25 cellular contexts compared by ENCODE assay signal in the genomic region with DNA sequence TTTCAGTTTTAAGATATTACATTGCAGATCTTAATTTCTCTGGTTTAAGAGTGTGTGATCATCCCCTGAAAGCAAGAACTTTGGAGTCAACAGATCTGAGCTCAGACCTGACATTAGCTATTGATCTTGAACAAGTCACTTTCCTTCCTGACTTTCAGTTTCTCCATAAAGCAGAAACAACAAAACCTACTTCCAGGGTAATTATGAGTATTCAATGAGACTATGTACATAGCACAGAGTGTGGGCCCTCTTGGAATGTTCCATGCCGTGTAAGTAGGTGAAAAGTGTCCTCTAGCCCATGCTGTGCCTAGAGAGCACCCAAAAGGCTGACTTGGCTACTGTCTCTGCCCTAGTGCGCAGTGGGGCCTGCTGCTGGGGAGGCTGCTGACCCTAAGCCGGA.
DNase-seq lines count a peak whose midpoint lies in the region; ATAC-seq, FAIRE-seq and TF ChIP-seq lines count a peak whose summit lies in the region.
"Had no signal": no experiment of that assay in that cellular context is flagged by ENCODE, and none has a peak within 500 bp of the region (broad histone marks: within the 10 kb centered on the region; RNA-seq: fewer than 3 reads in every experiment).

No MANE protein-coding gene starts in this region.

- H4K20me1 ChIP-seq in K562 (replicated peaks; ENCODE audit: control insufficient read depth, insufficient read depth, low read length): no peaks in the 10 kb centered on the region

- no peak for TF ChIP-seq CTCF in K562 (IDR thresholded peaks at IDR 0.05 in 2 of 3, conservative IDR thresholded peaks at IDR 0.05 in 1 of 3; ENCODE audit: insufficient read depth in 2 of 3, low read depth in 1 of 3, low read length in 3 of 3)

- H3K36me3 ChIP-seq in K562 (ENCODE audit: control insufficient read depth, insufficient read depth, low read length) (no peaks in the 10 kb centered on the region), thymus (ENCODE audit: control insufficient read depth, insufficient read depth) (no peaks in the 10 kb centered on the region)
- H3K36me3 ChIP-seq: left lung, thoracic aorta, uterus had no signal

- H3K4me1 Mint-ChIP-seq in T-helper 1 cell treated with Interleukin-12 subunit alpha and Interleukin-12 subunit beta and Interleukin-4 antibody, amounts not matched to agents 30 μg/mL and 1 μg/mL, for 36 hours (ENCODE audit: low read depth): peaks cover 33% of the 10 kb centered on the region

- H3K4me3 ChIP-seq in K562 (no peak overlapping the region), thymus (ENCODE audit: low read length) (no peak overlapping the region)
- H3K4me3 ChIP-seq: dorsolateral prefrontal cortex, left lung, thoracic aorta, uterus had no signal

- H3K27ac Mint-ChIP-seq in activated naive CD4-positive, alpha-beta T cell treated with anti-CD3 and anti-CD28 coated beads, Interleukin-2, amount 50 U/mL, for 72 hours: peak overlapping the region in 1 of 2 donors; percentile 2
- peak overlapping the region; percentile 27 for H3K27ac Mint-ChIP-seq in T-helper 1 cell treated with Interleukin-12 subunit alpha and Interleukin-12 subunit beta and Interleukin-4 antibody, amounts not matched to agents 30 μg/mL and 1 μg/mL, for 36 hours
- H3K27ac Mint-ChIP-seq: activated CD4-positive, alpha-beta memory T cell treated with anti-CD3 and anti-CD28 coated beads for 36 hours; progenitor cell of endocrine pancreas had no signal

- H3K4me2 ChIP-seq in K562 (ENCODE audit: insufficient read depth, low read length): no peak overlapping the region

- no peaks in the 10 kb centered on the region for H3K27me3 Mint-ChIP-seq in T-helper 1 cell treated with Interleukin-12 subunit alpha and Interleukin-12 subunit beta and Interleukin-4 antibody, amounts not matched to agents 30 μg/mL and 1 μg/mL, for 36 hours (ENCODE audit: low read depth)
- H3K27me3 Mint-ChIP-seq: progenitor cell of endocrine pancreas had no signal

- H2AFZ ChIP-seq in K562 (ENCODE audit: low read depth, low read length): 0 out of 2 replicates have a peak overlapping the region, but pooled peaks have one; percentile 36

- H3K9me1 ChIP-seq in K562 (ENCODE audit: control insufficient read depth, insufficient read depth, low read length): no peaks in the 10 kb centered on the region

- 44% methylated on average over 3 of the region's 3 CpGs for WGBS in K562 (ENCODE audit: insufficient coverage, low coverage, missing lambda C conversion rate)
- 95% methylated on average over 3 of the region's 3 CpGs for WGBS in thymus

- CTCF ChIA-PET in K562 (lab: Yijun Ruan, JAX; ENCODE audit: low intra/inter-chr PET ratio): no interaction called here

- no peak for DNase-seq in activated naive CD4-positive, alpha-beta T cell treated with anti-CD3 and anti-CD28 coated beads, Interleukin-2, amount 50 U/mL, for 72 hours (ENCODE audit: low spot score in 2 of 2)
- no peak for DNase-seq in activated naive CD4-positive, alpha-beta T cell treated with Interleukin-2 at 50 U/mL for 16 hours
- DNase-seq in K562 (ENCODE audit: extremely low read depth in 1 of 4, low spot score in 3 of 4) (no peak), DMS79 (lab: John Stamatoyannopoulos, UW) (no peak), hypothalamus (lab: John Stamatoyannopoulos, UW) (no peak)
- DNase-seq: activated CD4-positive, alpha-beta memory T cell treated with anti-CD3 and anti-CD28 coated beads for 36 hours; C1 segment of cervical spinal cord; dorsolateral prefrontal cortex; EL; Karpas-422; mesendoderm; MV-4-11; NCI-H1436 treated with DMSO at 0.1 percent for 48 hours; NCI-H2107; stimulated activated naive CD4-positive, alpha-beta T cell treated with Interleukin-2 at 50 U/mL for 16 hours; uterus had no signal

- H3K27me3 ChIP-seq in K562 (ENCODE audit: control insufficient read depth in 2 of 2, insufficient read depth in 2 of 2, low read length in 2 of 2): no peaks in the 10 kb centered on the region
- no peaks in the 10 kb centered on the region for H3K27me3 ChIP-seq in thymus (ENCODE audit: control insufficient read depth, insufficient read depth)
- H3K27me3 ChIP-seq: dorsolateral prefrontal cortex, left lung, uterus had no signal

- peaks cover 0 to 4% of the 10 kb centered on the region in 2 donors for H3K9me3 Mint-ChIP-seq in activated naive CD4-positive, alpha-beta T cell treated with anti-CD3 and anti-CD28 coated beads, Interleukin-2, amount 50 U/mL, for 72 hours
- H3K9me3 Mint-ChIP-seq in T-helper 1 cell treated with Interleukin-12 subunit alpha and Interleukin-12 subunit beta and Interleukin-4 antibody, amounts not matched to agents 30 μg/mL and 1 μg/mL, for 36 hours: no peaks in the 10 kb centered on the region

- TF ChIP-seq POLR2A in K562 (conservative IDR thresholded peaks at IDR 0.05): no peak

- no TSS peak for BruUV-seq in K562 (replicated peaks; lab: Mats Ljungman, UMichigan)

- peak; percentile 35 to 54 for ATAC-seq in activated naive CD4-positive, alpha-beta T cell treated with anti-CD3 and anti-CD28 coated beads, Interleukin-2, amount 50 U/mL, for 72 hours
- no peak for ATAC-seq in K562
- ATAC-seq: HCT116, left lung had no signal

- H3K79me2 ChIP-seq in K562 (ENCODE audit: control insufficient read depth, insufficient read depth, low read length): no peaks in the 10 kb centered on the region

- in situ Hi-C loops in K562 (cut with MboI): no loop called here

- peak overlapping the region; percentile 2 for H3K4me3 Mint-ChIP-seq in T-helper 1 cell treated with Interleukin-12 subunit alpha and Interleukin-12 subunit beta and Interleukin-4 antibody, amounts not matched to agents 30 μg/mL and 1 μg/mL, for 36 hours
- H3K4me3 Mint-ChIP-seq: activated CD4-positive, alpha-beta memory T cell treated with anti-CD3 and anti-CD28 coated beads for 36 hours had no signal

- no peak for TF ChIP-seq EP300 in K562 (IDR thresholded peaks at IDR 0.05; ENCODE audit: low read length)

- TF ChIP-seq RAD21 in K562 (CRISPR knock-in tag; conservative IDR thresholded peaks at IDR 0.05 in 1 of 2, IDR thresholded peaks at IDR 0.05 in 1 of 2): no peak

- no peaks in the 10 kb centered on the region; a peak in 1 of 5 replicates for H3K4me1 ChIP-seq in K562 (replicated peaks in 1 of 2; ENCODE audit: control insufficient read depth in 2 of 2, insufficient read depth in 2 of 2, low read length in 2 of 2)
- H3K4me1 ChIP-seq in thymus (ENCODE audit: control insufficient read depth, insufficient read depth, low read length): peaks cover 42% of the 10 kb centered on the region
- H3K4me1 ChIP-seq: uterus had no signal

- POLR2A ChIA-PET in K562 (lab: Yijun Ruan, JAX): no interaction called here

- H3K9me3 ChIP-seq in K562 (replicated peaks; ENCODE audit: control insufficient read depth, insufficient read depth, low read depth, low read length): no peaks in the 10 kb centered on the region
- no peaks in the 10 kb centered on the region for H3K9me3 ChIP-seq in thymus (ENCODE audit: control insufficient read depth)
- H3K9me3 ChIP-seq: left lung, thoracic aorta, uterus had no signal

- intact Hi-C loops in K562 (cut with micrococcal nuclease): no loop called here

- no peak for FAIRE-seq in K562 (lab: Jason Lieb, UNC)
- FAIRE-seq: D721Med, GM12891, islet of Langerhans had no signal

- no peak overlapping the region for H3K27ac ChIP-seq in K562 (ENCODE audit: extremely low read depth, low read depth, low read length)
- peak overlapping the region; percentile 56 for H3K27ac ChIP-seq in thymus (ENCODE audit: low read depth)
- H3K27ac ChIP-seq: dorsolateral prefrontal cortex, left lung, thoracic aorta, uterus had no signal

- peaks cover 7 to 9% of the 10 kb centered on the region in 2 donors for H3K36me3 Mint-ChIP-seq in activated naive CD4-positive, alpha-beta T cell treated with anti-CD3 and anti-CD28 coated beads, Interleukin-2, amount 50 U/mL, for 72 hours
- H3K36me3 Mint-ChIP-seq in T-helper 1 cell treated with Interleukin-12 subunit alpha and Interleukin-12 subunit beta and Interleukin-4 antibody, amounts not matched to agents 30 μg/mL and 1 μg/mL, for 36 hours (ENCODE audit: low read depth): peaks cover 3% of the 10 kb centered on the region
- H3K36me3 Mint-ChIP-seq: activated CD4-positive, alpha-beta memory T cell treated with anti-CD3 and anti-CD28 coated beads for 36 hours had no signal

- no peak overlapping the region for H3K9ac ChIP-seq in K562 (ENCODE audit: insufficient read depth in 1 of 2, low read depth in 2 of 2, low read length in 2 of 2)

TF ChIP-seq in K562, 482 proteins besides CTCF, POLR2A, EP300 and RAD21 (continues in another document):
- TF ChIP-seq CCNT2 (IDR thresholded peaks at IDR 0.05; ENCODE audit: borderline replicate concordance, extremely low read depth, insufficient read length, low read depth, low read length) (no peak), MTF1 (CRISPR knock-in tag; IDR thresholded peaks at IDR 0.05; ENCODE audit: borderline replicate concordance) (no peak), CAMTA2 (CRISPR knock-in tag; conservative IDR thresholded peaks at IDR 0.05) (no peak), IFI16 (CRISPR knock-in tag; IDR thresholded peaks at IDR 0.05) (no peak), HIVEP1 (CRISPR knock-in tag; IDR thresholded peaks at IDR 0.05) (no peak), ZNF212 (CRISPR knock-in tag; IDR thresholded peaks at IDR 0.05) (no peak), MCM5 (IDR thresholded peaks at IDR 0.05; ENCODE audit: low read depth) (no peak), ZNF121 (CRISPR knock-in tag; conservative IDR thresholded peaks at IDR 0.05) (no peak)
- TF ChIP-seq, protein P1, sequence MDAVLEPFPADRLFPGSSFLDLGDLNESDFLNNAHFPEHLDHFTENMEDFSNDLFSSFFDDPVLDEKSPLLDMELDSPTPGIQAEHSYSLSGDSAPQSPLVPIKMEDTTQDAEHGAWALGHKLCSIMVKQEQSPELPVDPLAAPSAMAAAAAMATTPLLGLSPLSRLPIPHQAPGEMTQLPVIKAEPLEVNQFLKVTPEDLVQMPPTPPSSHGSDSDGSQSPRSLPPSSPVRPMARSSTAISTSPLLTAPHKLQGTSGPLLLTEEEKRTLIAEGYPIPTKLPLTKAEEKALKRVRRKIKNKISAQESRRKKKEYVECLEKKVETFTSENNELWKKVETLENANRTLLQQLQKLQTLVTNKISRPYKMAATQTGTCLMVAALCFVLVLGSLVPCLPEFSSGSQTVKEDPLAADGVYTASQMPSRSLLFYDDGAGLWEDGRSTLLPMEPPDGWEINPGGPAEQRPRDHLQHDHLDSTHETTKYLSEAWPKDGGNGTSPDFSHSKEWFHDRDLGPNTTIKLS (IDR thresholded peaks at IDR 0.05; ENCODE audit: borderline replicate concordance, low read depth): no peak
- TF ChIP-seq, protein P2, sequence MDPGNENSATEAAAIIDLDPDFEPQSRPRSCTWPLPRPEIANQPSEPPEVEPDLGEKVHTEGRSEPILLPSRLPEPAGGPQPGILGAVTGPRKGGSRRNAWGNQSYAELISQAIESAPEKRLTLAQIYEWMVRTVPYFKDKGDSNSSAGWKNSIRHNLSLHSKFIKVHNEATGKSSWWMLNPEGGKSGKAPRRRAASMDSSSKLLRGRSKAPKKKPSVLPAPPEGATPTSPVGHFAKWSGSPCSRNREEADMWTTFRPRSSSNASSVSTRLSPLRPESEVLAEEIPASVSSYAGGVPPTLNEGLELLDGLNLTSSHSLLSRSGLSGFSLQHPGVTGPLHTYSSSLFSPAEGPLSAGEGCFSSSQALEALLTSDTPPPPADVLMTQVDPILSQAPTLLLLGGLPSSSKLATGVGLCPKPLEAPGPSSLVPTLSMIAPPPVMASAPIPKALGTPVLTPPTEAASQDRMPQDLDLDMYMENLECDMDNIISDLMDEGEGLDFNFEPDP (CRISPR knock-in tag; IDR thresholded peaks at IDR 0.05): no peak
